26 cellular contexts compared by ENCODE assay signal in the genomic region with DNA sequence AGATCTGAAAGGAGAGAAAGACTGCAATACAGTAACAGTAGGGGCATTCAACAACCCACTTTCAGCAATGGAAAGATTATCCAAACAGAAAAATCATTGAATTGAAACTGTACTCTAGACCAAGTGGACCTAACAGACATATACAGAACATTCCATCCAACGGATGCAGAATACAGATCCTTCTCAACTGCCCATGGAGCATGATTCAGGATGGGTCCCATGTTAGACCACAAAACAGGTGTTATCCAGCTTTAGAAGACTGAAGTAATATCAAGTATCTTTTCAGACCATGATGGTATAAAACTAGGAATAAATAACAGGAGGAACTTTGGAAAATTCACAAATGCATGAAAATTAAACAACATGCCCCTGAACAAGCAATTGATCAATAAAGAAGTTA.
"Had no signal": no experiment of that assay in that cellular context is flagged by ENCODE, and none has a peak within 500 bp of the region (broad histone marks: within the 10 kb centered on the region; RNA-seq: fewer than 3 reads in every experiment).

No MANE protein-coding gene starts in this region.

- H3K36me3 ChIP-seq: gastroesophageal sphincter, heart left ventricle, left lung, prostate gland, right atrium auricular region, stomach, thyroid gland, vagina had no signal

- H3K36me3 Mint-ChIP-seq: naive thymus-derived CD4-positive, alpha-beta T cell; neural progenitor cell; stimulated activated effector memory CD8-positive, alpha-beta T cell treated with anti-CD3 and anti-CD28 coated beads, Interleukin-12 subunit alpha, Interleukin-12 subunit beta, amount 100 ng/mL, for 72 hours had no signal

- H3K27me3 ChIP-seq: foreskin keratinocyte, gastroesophageal sphincter, heart left ventricle, hepatocyte, left lung, neural progenitor cell, right atrium auricular region, stomach, thyroid gland, vagina had no signal

- H3K4me3 ChIP-seq: coronary artery, gastroesophageal sphincter, heart left ventricle, hepatocyte, left lung, mucosa of descending colon, neural progenitor cell, prostate gland, right atrium auricular region, stomach, thyroid gland, vagina had no signal

- H3K79me2 ChIP-seq: hepatocyte had no signal

- H3K27me3 Mint-ChIP-seq: naive thymus-derived CD4-positive, alpha-beta T cell had no signal

- H3K4me2 ChIP-seq: hepatocyte, neural progenitor cell had no signal

- H3K4me1 ChIP-seq: gastroesophageal sphincter, heart left ventricle, left lung, neural progenitor cell, prostate gland, right atrium auricular region, stomach, thyroid gland, vagina had no signal

- DNase-seq: dermis blood vessel endothelial cell; effector memory CD4-positive, alpha-beta T cell; foreskin keratinocyte; heart left ventricle; kidney; left lung; mesenchymal stem cell; mucosa of descending colon; naive thymus-derived CD4-positive, alpha-beta T cell; stimulated activated CD4-positive, alpha-beta T cell treated with anti-CD3 and anti-CD28 coated beads, Interleukin-2, amount 100 ng/mL, for 24 hours; stimulated activated CD4-positive, alpha-beta T cell treated with anti-CD3 and anti-CD28 coated beads, Interleukin-4, amount 100 ng/mL, for 24 hours; stimulated activated naive CD4-positive, alpha-beta T cell treated with Interleukin-2 at 50 U/mL for 16 hours; stomach; thyroid gland; trophoblast cell had no signal

- ATAC-seq: foreskin keratinocyte; gastroesophageal sphincter; heart left ventricle; left lung; mucosa of descending colon; naive thymus-derived CD4-positive, alpha-beta T cell; sciatic nerve; stimulated activated effector memory CD8-positive, alpha-beta T cell treated with anti-CD3 and anti-CD28 coated beads, Interleukin-12 subunit alpha, Interleukin-12 subunit beta, amount 100 ng/mL, for 72 hours had no signal

- H3K4me1 Mint-ChIP-seq: naive thymus-derived CD4-positive, alpha-beta T cell; neural progenitor cell; stimulated activated effector memory CD8-positive, alpha-beta T cell treated with anti-CD3 and anti-CD28 coated beads, Interleukin-12 subunit alpha, Interleukin-12 subunit beta, amount 100 ng/mL, for 72 hours had no signal

- H3K27ac Mint-ChIP-seq: mesothelial cell of epicardium; naive thymus-derived CD4-positive, alpha-beta T cell; nephron; neural progenitor cell; stimulated activated effector memory CD8-positive, alpha-beta T cell treated with anti-CD3 and anti-CD28 coated beads, Interleukin-12 subunit alpha, Interleukin-12 subunit beta, amount 100 ng/mL, for 72 hours had no signal

- H3K9ac ChIP-seq: neural progenitor cell had no signal

- H2AFZ ChIP-seq: hepatocyte, neural progenitor cell had no signal

- H3K27ac ChIP-seq: coronary artery, foreskin keratinocyte, gastroesophageal sphincter, heart left ventricle, hepatocyte, left lung, neural progenitor cell, prostate gland, right atrium auricular region, stomach, thyroid gland, vagina had no signal

- H3K4me3 Mint-ChIP-seq: mesothelial cell of epicardium; naive thymus-derived CD4-positive, alpha-beta T cell; nephron; neural progenitor cell; stimulated activated effector memory CD8-positive, alpha-beta T cell treated with anti-CD3 and anti-CD28 coated beads, Interleukin-12 subunit alpha, Interleukin-12 subunit beta, amount 100 ng/mL, for 72 hours had no signal

- H3K9me3 ChIP-seq: gastroesophageal sphincter, mucosa of descending colon, prostate gland, right atrium auricular region, thyroid gland, vagina had no signal

- H3K9me3 Mint-ChIP-seq: neural progenitor cell had no signal
